ENCODE assay signal across 14 cellular contexts in the genomic region with DNA sequence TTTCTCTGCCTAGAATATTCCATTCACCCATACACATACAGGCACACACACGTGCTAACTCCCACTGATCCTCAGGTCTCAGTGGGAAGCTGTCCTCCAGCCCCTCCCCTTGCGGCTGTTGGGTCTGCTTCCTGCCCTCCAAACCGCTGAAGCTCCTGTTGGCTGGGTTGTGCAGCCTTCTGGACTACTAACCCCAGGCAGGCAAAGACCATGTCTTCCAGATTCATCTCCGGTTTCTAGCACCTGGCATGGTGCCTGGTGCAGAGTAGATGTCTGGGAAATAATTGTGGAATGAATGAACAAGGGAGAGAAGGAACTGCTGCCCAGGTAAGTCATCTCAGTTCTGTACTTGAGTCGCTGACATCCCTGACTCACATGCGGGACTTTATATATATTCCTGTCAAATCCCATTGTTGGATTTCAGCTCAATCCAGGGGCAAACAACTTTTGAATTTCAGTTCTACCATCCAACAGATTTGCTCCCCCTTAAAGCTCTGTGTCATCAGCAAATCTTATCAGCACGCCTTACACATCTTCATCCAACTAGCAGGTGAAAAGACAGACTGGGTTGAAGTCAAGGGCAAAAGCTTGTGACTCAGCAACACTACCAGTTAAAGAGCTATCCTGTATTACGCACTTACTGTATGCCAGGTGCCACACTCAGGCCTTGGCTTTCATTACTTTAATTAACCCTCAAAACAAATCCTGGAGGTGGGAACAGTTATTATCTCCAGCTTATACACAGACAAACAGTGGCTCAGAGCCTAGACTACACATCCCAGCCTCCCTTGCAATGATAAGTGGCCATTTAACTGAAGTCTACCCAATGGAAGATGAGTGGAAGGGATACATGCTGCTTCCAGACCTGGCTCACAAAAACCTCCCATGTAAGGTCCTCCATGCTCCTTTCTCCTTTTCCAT. TPM values are rescaled to one million over a fixed set of nuclear protein-coding genes. Genes with fewer than 3 reads are reported as not detected.
DNase-seq lines count a peak whose midpoint lies in the region; ATAC-seq and TF ChIP-seq lines count a peak whose summit lies in the region.
"Had no signal": no experiment of that assay in that cellular context is flagged by ENCODE, and none has a peak within 500 bp of the region (broad histone marks: within the 10 kb centered on the region; RNA-seq: fewer than 3 reads in every experiment).

No MANE protein-coding gene starts in this region.

- WGBS in ovary, 3 donors: 49 to 57% (median 54%) methylated on average over 8 of the region's 8 CpGs

- TF ChIP-seq CTCF in ovary (IDR thresholded peaks at IDR 0.05): no peak

- no peaks in the 10 kb centered on the region for H3K36me3 ChIP-seq in ovary
- H3K36me3 ChIP-seq: tibial artery had no signal

- H3K4me3 ChIP-seq in ovary: no peak overlapping the region
- H3K4me3 ChIP-seq: GM12878, skin epidermis, tibial artery had no signal

- no peak for TF ChIP-seq POLR2A in ovary (IDR thresholded peaks at IDR 0.05)

- no peak overlapping the region for H3K27ac ChIP-seq in ovary
- H3K27ac ChIP-seq: tibial artery had no signal

- in situ Hi-C loops in KBM-7 (cut with MboI; ENCODE audit: low pct_unique_long_range_greater_than_20kb, low sequenced_read_pairs): no loop called here

- H3K4me1 ChIP-seq in ovary (ENCODE audit: insufficient read depth): peaks cover 8% of the 10 kb centered on the region

- no peak for ATAC-seq in GM19463 (IDR thresholded peaks at IDR 0.05; ENCODE audit: unreplicated experiment)
- ATAC-seq: GM12878 had no signal

- no peaks in the 10 kb centered on the region for H3K9me3 ChIP-seq in ovary
- H3K9me3 ChIP-seq: tibial artery had no signal

- peak; percentile 61 for DNase-seq in KBM-7
- peak; percentile 51 for DNase-seq in NCI-H2196 treated with DMSO at 0.1 percent for 48 hours (lab: John Stamatoyannopoulos, UW; ENCODE audit: unreplicated experiment)
- peak; percentile 36 for DNase-seq in astrocyte of the hippocampus (ENCODE audit: low read depth, low spot score)
- DNase-seq in myocyte (ENCODE audit: low read depth): peak; percentile 38
- DNase-seq in ovary: no peak
- no peak for DNase-seq in activated CD4-positive, alpha-beta T cell treated with anti-CD3 and anti-CD28 coated beads for 48 hours
- no peak for DNase-seq in NOMO-1 treated with dmso at 0.1 percent for 144 hours (lab: John Stamatoyannopoulos, UW; ENCODE audit: unreplicated experiment)
- DNase-seq: activated CD4-positive, alpha-beta T cell treated with anti-CD3 and anti-CD28 coated beads, Interleukin-2, amount 50 U/mL, for 48 hours; activated gamma-delta T cell treated with Interleukin-2 at 50 U/mL for 16 hours; naive B cell; tibial artery had no signal

- no peak for TF ChIP-seq EP300 in ovary (IDR thresholded peaks at IDR 0.05)

- H3K27me3 ChIP-seq in ovary: no peaks in the 10 kb centered on the region

- intact Hi-C loops in ovary (cut with DNase I): loop anchor here in 1 of 4 donors (5.0 kb wide), 1 partner anchor 108 kb away; no protein-coding TSS in a partner anchor

RNA-seq across cellular contexts. Expression of a gene that starts 51.1 kb away (rescaled TPM):
- total RNA-seq in myocyte (0.08 TPM in 1 of 2 replicates, not detected in the other), ovary (1 to 10 TPM in 5 of 7 donors, under 1 TPM in 2; 0.48 to 3.0 (median 1.2) TPM)
- 0.04 TPM for polyA plus RNA-seq in myocyte (2012)
- polyA plus RNA-seq in ovary: under 1 TPM; 0.18 to 0.57 TPM

Comparison
In these comparisons a context has a peak if more than half of its experiments do, and no peak if none do; other contexts are left out.
1. DNase-seq: peak in KBM-7 (single experiment), NCI-H2196 treated with DMSO at 0.1 percent for 48 hours (single experiment), astrocyte of the hippocampus (single experiment) and myocyte (single experiment); none in ovary (0 of 5), activated CD4-positive, alpha-beta T cell treated with anti-CD3 and anti-CD28 coated beads for 48 hours (single experiment) and NOMO-1 treated with dmso at 0.1 percent for 144 hours (single experiment).